ENCODE assay signal across 18 cellular contexts in genomic region chr2:193837368-193837767, GRCh38.
DNase-seq lines count a peak whose midpoint lies in the region; ATAC-seq, FAIRE-seq and TF ChIP-seq lines count a peak whose summit lies in the region.
"Had no signal": no experiment of that assay in that cellular context is flagged by ENCODE, and none has a peak within 500 bp of the region (broad histone marks: within the 10 kb centered on the region; RNA-seq: fewer than 3 reads in every experiment).

No MANE protein-coding gene starts in this region.

- in situ Hi-C loops in HAP-1 (cut with MboI; ENCODE audit: low sequenced_read_pairs): no loop called here

- H3K4me3 ChIP-seq in AG10803 (ENCODE audit: low read length) (no peak overlapping the region), cardiac fibroblast (replicated peaks in 1 of 2; ENCODE audit: low read depth in 2 of 2, low read length in 2 of 2) (no peak overlapping the region), HAP-1 (no peak overlapping the region)
- H3K4me3 ChIP-seq: lower lobe of right lung, testis had no signal

- TF ChIP-seq POLR2A in GM12891 (IDR thresholded peaks at IDR 0.05; ENCODE audit: low read depth, low read length): no peak

- no peaks in the 10 kb centered on the region for H3K4me1 ChIP-seq in HAP-1
- H3K4me1 ChIP-seq: lower lobe of right lung, testis had no signal

- H3K27me3 ChIP-seq in HAP-1 (ENCODE audit: low read depth): no peaks in the 10 kb centered on the region
- H3K27me3 ChIP-seq: testis had no signal

- no peak for FAIRE-seq in GM12891 (lab: Jason Lieb, UNC)

- DNase-seq in AG10803 (ENCODE audit: low read depth) (peak; percentile 12), NCI-H460 (ENCODE audit: extremely low read depth, low read depth) (peak; percentile 25), cardiac fibroblast (ENCODE audit: low read depth in 2 of 2) (peak; percentile 56 to 88), iris pigment epithelial cell (ENCODE audit: low read depth) (peak; percentile 75), HAP-1 (ENCODE audit: low spot score in 2 of 2) (no peak), GM12891 (ENCODE audit: insufficient read length, low spot score) (no peak), inferior parietal cortex (ENCODE audit: extremely low spot score) (no peak)
- DNase-seq: CD8-positive, alpha-beta memory T cell; DMS79 treated with DMSO at 0.1 percent for 48 hours; lower lobe of right lung; NCI-H1436; NCI-H82; nucleus accumbens; T1000; testis had no signal

- H3K9me3 ChIP-seq in HAP-1: no peaks in the 10 kb centered on the region
- H3K9me3 ChIP-seq: lower lobe of right lung, testis had no signal

- no peaks in the 10 kb centered on the region for H3K36me3 ChIP-seq in HAP-1 (replicated peaks)
- H3K36me3 ChIP-seq: lower lobe of right lung had no signal

- TF ChIP-seq CTCF in AG10803 (conservative IDR thresholded peaks at IDR 0.05; ENCODE audit: low read length): no peak
- TF ChIP-seq CTCF in cardiac fibroblast (IDR thresholded peaks at IDR 0.05; ENCODE audit: low read depth, low read length): no peak

- no peak for ATAC-seq in HG02623 (IDR thresholded peaks at IDR 0.05; ENCODE audit: unreplicated experiment)
- ATAC-seq: esophagus mucosa; lower lobe of right lung; stimulated activated effector memory CD8-positive, alpha-beta T cell treated with anti-CD3 and anti-CD28 coated beads, Interleukin-12 subunit alpha, Interleukin-12 subunit beta, amount 100 ng/mL, for 72 hours had no signal

TF ChIP-seq in GM12891, 5 proteins besides CTCF, POLR2A, EP300 and RAD21:
- TF ChIP-seq PAX5 (IDR thresholded peaks at IDR 0.05; ENCODE audit: insufficient read depth, low read length, severe bottlenecking) (no peak), POLR2AphosphoS5 (IDR thresholded peaks at IDR 0.05; ENCODE audit: low read depth, low read length) (no peak), TAF1 (IDR thresholded peaks at IDR 0.05; ENCODE audit: low read depth, low read length) (no peak), SPI1 (IDR thresholded peaks at IDR 0.05; ENCODE audit: low read depth, low read length) (no peak), POU2F2 (IDR thresholded peaks at IDR 0.05; ENCODE audit: low read depth, low read length) (no peak)

Comparison
In these comparisons a context has a peak if more than half of its experiments do, and no peak if none do; other contexts are left out.
1. DNase-seq: peak in AG10803 (single experiment), NCI-H460 (single experiment), cardiac fibroblast (2 of 2) and iris pigment epithelial cell (single experiment); none in HAP-1 (0 of 2), GM12891 (single experiment) and inferior parietal cortex (single experiment).